8 cellular contexts compared by ENCODE assay signal in the genomic region with DNA sequence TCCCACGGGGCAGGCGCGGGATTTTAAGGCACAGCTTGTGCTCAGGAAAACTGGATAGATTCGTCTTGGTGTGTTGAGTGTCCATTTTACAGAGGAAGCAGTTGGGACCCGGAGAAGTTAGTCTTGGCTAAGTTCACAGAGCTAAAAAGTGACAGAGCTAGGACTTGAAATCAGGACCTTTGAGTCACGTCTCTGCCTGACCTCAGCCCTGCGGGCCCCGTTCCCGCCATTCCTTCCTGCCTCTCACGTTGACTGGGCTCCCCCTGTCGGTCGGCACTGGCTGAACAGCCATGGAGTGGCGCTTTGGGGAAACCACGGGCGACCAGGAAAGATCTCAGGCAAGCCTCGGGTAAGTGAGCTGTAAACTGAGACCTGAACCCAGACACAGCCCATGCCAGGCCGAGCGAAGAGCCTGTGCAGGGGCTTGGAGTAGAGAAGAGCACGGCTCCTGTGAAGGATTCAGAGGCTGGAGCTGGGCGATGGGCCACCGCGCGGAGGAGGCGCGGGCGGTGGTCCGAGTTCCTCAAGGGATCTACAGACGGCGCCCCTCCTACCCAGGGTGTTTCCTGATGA. TPM values are rescaled to one million over a fixed set of nuclear protein-coding genes. Genes with fewer than 3 reads are reported as not detected.
A peak's percentile ranks its signal among the peaks of the same experiment; 100 is the strongest.
DNase-seq lines count a peak whose midpoint lies in the region; ATAC-seq, FAIRE-seq and TF ChIP-seq lines count a peak whose summit lies in the region.

No MANE protein-coding gene starts in this region.

- no peak overlapping the region; the same call in 1 of the 2 replicates for H3K9ac ChIP-seq in HepG2 (ENCODE audit: insufficient read depth, low read depth, low read length)

- peak overlapping the region; percentile 57 for H3K4me3 Mint-ChIP-seq in activated CD4-positive, alpha-beta T cell treated with anti-CD3 and anti-CD28 coated beads for 36 hours

- TF ChIP-seq CTCF in LNCAP (IDR thresholded peaks at IDR 0.05) (peak; percentile 97), coronary artery (IDR thresholded peaks at IDR 0.05) (peak; percentile 91), HepG2 (CRISPR knock-in tag; IDR thresholded peaks at IDR 0.05) (peak; percentile 98)

- peak overlapping the region; percentile 71 for H3K4me3 ChIP-seq in coronary artery
- H3K4me3 ChIP-seq in HepG2 (replicated peaks in 1 of 3; ENCODE audit: insufficient read depth in 1 of 3, low read depth in 2 of 3, low read length in 3 of 3): peak overlapping the region; percentile 28 to 68 (median 46); a peak in 5 of 6 replicates

- no peaks in the 10 kb centered on the region for H3K9me3 Mint-ChIP-seq in activated CD4-positive, alpha-beta T cell treated with anti-CD3 and anti-CD28 coated beads for 36 hours (ENCODE audit: low read depth)

- H3K4me1 ChIP-seq in HepG2 (ENCODE audit: insufficient read depth, low read length): peaks cover 94% of the 10 kb centered on the region

- ATAC-seq in GM21786 (IDR thresholded peaks at IDR 0.05; ENCODE audit: unreplicated experiment) (peak; percentile 51), HepG2 (peak; percentile 57)
- peak; percentile 98 for ATAC-seq in activated CD4-positive, alpha-beta T cell treated with anti-CD3 and anti-CD28 coated beads for 36 hours

- peaks cover 16% of the 10 kb centered on the region for H3K27me3 Mint-ChIP-seq in activated CD4-positive, alpha-beta T cell treated with anti-CD3 and anti-CD28 coated beads for 36 hours

- H3K27me3 ChIP-seq in HepG2 (ENCODE audit: control insufficient read depth in 1 of 2, insufficient read depth in 2 of 2, low read length in 2 of 2): no peaks in the 10 kb centered on the region

- no peaks in the 10 kb centered on the region for H3K9me3 ChIP-seq in HepG2 (ENCODE audit: low read length)

- peak overlapping the region; percentile 85 for H3K4me2 ChIP-seq in HepG2 (ENCODE audit: low read depth, low read length)

- TF ChIP-seq POLR2A in HepG2 (IDR thresholded peaks at IDR 0.05; ENCODE audit: insufficient read depth in 1 of 2, low read depth in 2 of 2, low read length in 2 of 2): no peak

- no peaks in the 10 kb centered on the region for H3K79me2 ChIP-seq in HepG2 (ENCODE audit: insufficient read depth, low read length)

- in situ Hi-C loops in HepG2 (cut with HindIII; ENCODE audit: extremely low pct_ligation_motif_present, low pct_unique_long_range_greater_than_20kb): loop anchor here (5.0 kb wide), 1 partner anchor 250 kb away; no protein-coding TSS in a partner anchor

- TF ChIP-seq EP300 in HepG2 (IDR thresholded peaks at IDR 0.05; ENCODE audit: low read depth in 2 of 2, low read length in 2 of 2): no peak
- TF ChIP-seq EP300 in HepG2 (CRISPR knock-in tag; IDR thresholded peaks at IDR 0.05; ENCODE audit: borderline replicate concordance): no peak

- TF ChIP-seq RAD21 in HepG2 (CRISPR knock-in tag; IDR thresholded peaks at IDR 0.05): peak; percentile 83

- H3K27ac ChIP-seq in coronary artery (no peak overlapping the region), HepG2 (ENCODE audit: extremely low read length, insufficient read depth, low read length) (no peak overlapping the region)

- H3K36me3 ChIP-seq in HepG2 (replicated peaks in 1 of 2; ENCODE audit: control insufficient read depth in 1 of 2, insufficient read depth in 2 of 2, low read length in 2 of 2): no peaks in the 10 kb centered on the region

- FAIRE-seq in HepG2 (lab: Jason Lieb, UNC): no peak

- H3K27ac Mint-ChIP-seq in activated CD4-positive, alpha-beta T cell treated with anti-CD3 and anti-CD28 coated beads for 36 hours: peak overlapping the region; percentile 59

- BruUV-seq in HepG2 (replicated peaks; lab: Mats Ljungman, UMichigan): no TSS peak

- DNase-seq in DMS153 (lab: John Stamatoyannopoulos, UW) (peak; percentile 68), coronary artery (ENCODE audit: low spot score) (peak; percentile 88), HepG2 (ENCODE audit: low spot score) (peak; percentile 70), NCI-H2107 (lab: John Stamatoyannopoulos, UW) (no peak)
- peak; percentile 96 for DNase-seq in activated CD4-positive, alpha-beta T cell treated with anti-CD3 and anti-CD28 coated beads for 36 hours
- peak; percentile 84 for DNase-seq in stimulated activated CD4-positive, alpha-beta T cell treated with anti-CD3 and anti-CD28 coated beads, Interleukin-4, amount 100 ng/mL, for 1 hour

- H3K4me1 Mint-ChIP-seq in activated CD4-positive, alpha-beta T cell treated with anti-CD3 and anti-CD28 coated beads for 36 hours: peaks cover 18% of the 10 kb centered on the region

- CTCF ChIA-PET in activated CD4-positive, alpha-beta T cell treated with anti-CD3 and anti-CD28 coated beads for 36 hours (lab: Charles Lee): interaction anchor here (0.6 to 2.3 kb wide), 59 partner anchors 8 to 1298 kb away, joined by 3 to 71 read pairs (median 4); no protein-coding TSS in a partner anchor
- CTCF ChIA-PET in HepG2 (lab: Yijun Ruan, JAX; ENCODE audit: low intra/inter-chr PET ratio, low total read pairs): interaction anchor here (0.6 to 2.3 kb wide), 3 partner anchors 55 to 287 kb away, joined by 3 to 14 read pairs (median 4); no protein-coding TSS in a partner anchor

- 46% methylated on average over 19 of the region's 29 CpGs for WGBS in HepG2 (ENCODE audit: low lambda C conversion rate)

- POLR2A ChIA-PET in activated CD4-positive, alpha-beta T cell treated with anti-CD3 and anti-CD28 coated beads for 36 hours (lab: Charles Lee): interaction anchor here (0.7 kb wide), 1 partner anchor 11 kb away, joined by 6 read pairs; no protein-coding TSS in a partner anchor
- POLR2A ChIA-PET in HepG2 (lab: Yijun Ruan, JAX): no interaction called here

- H2AFZ ChIP-seq in HepG2 (ENCODE audit: low read length): no peak overlapping the region

- intact Hi-C loops in activated CD4-positive, alpha-beta T cell treated with anti-CD3 and anti-CD28 coated beads for 36 hours (cut with DNase I, micrococcal nuclease): loop anchor here (1.0 to 5.0 kb wide), 4 partner anchors 255 to 429 kb away; no protein-coding TSS in a partner anchor
- intact Hi-C loops in HepG2 (cut with micrococcal nuclease; ENCODE audit: unreplicated experiment): loop anchor here (1.0 kb wide), 1 partner anchor 255 kb away; no protein-coding TSS in a partner anchor

- H4K20me1 ChIP-seq in HepG2 (ENCODE audit: insufficient read depth, low read length): no peaks in the 10 kb centered on the region

- H3K36me3 Mint-ChIP-seq in activated CD4-positive, alpha-beta T cell treated with anti-CD3 and anti-CD28 coated beads for 36 hours (ENCODE audit: low read depth): no peaks in the 10 kb centered on the region

TF ChIP-seq in HepG2, 621 proteins besides CTCF, POLR2A, EP300 and RAD21 (continues in another document):
- TF ChIP-seq SP5 (CRISPR knock-in tag; IDR thresholded peaks at IDR 0.05; ENCODE audit: borderline replicate concordance, low read depth) (0 out of 2 replicates have a peak, but pooled peaks have one; percentile 16), ZNF101 (CRISPR knock-in tag; IDR thresholded peaks at IDR 0.05; ENCODE audit: borderline replicate concordance, low read depth) (no peak)

RNA-seq across cellular contexts. Expression of gene WNT11, which starts 54.1 kb away (rescaled TPM):
- not detected for total RNA-seq in activated CD4-positive, alpha-beta T cell treated with anti-CD3 and anti-CD28 coated beads for 36 hours
- total RNA-seq in HepG2 (2016; rRNA removed; fragmentation: Illumina TruSeq; extraction: Trizol): 0.66 TPM in 1 of 2 replicates, not detected in the other
- 0.51 TPM in 1 of 2 replicates, not detected in the other for total RNA-seq in HepG2 (2016; cell fraction: cytosol; rRNA removed; fragmentation: Illumina TruSeq; extraction: Trizol; ENCODE audit: low read depth)
- total RNA-seq in HepG2 (2016; cell fraction: insoluble cytoplasmic fraction; rRNA removed; fragmentation: Illumina TruSeq; extraction: Trizol): 0.18 and 0.71 TPM in 2 replicates
- 0.21 and 0.25 TPM in 2 replicates for total RNA-seq in HepG2 (2016; cell fraction: membrane; rRNA removed; fragmentation: Illumina TruSeq; extraction: Trizol)
- 0.50 and 0.69 TPM in 2 replicates for total RNA-seq in HepG2 (2016; cell fraction: nucleus; rRNA removed; fragmentation: Illumina TruSeq; extraction: Trizol)
- polyA plus RNA-seq in HepG2 (2011; rRNA removed): 0.34 and 0.42 TPM in 2 replicates
- 0.44 and 0.47 TPM in 2 replicates for polyA plus RNA-seq in HepG2 (2011; cell fraction: cytosol; rRNA removed)
- polyA plus RNA-seq in HepG2 (2011; cell fraction: nucleus; rRNA removed): 0.74 and 1.2 TPM in 2 replicates
- 0.16 and 0.33 TPM in 2 replicates for polyA plus RNA-seq in HepG2 (2012)
- 0.09 and 0.11 TPM in 2 replicates for polyA plus RNA-seq in HepG2 (2016; cell fraction: cytosol; fragmentation: Illumina TruSeq; extraction: Trizol; ENCODE audit: low read depth)
- 0.16 and 0.44 TPM in 2 replicates for polyA plus RNA-seq in HepG2 (2016; cell fraction: insoluble cytoplasmic fraction; fragmentation: Illumina TruSeq; extraction: Trizol; ENCODE audit: low read depth)
- polyA plus RNA-seq in HepG2 (2016; cell fraction: membrane; fragmentation: Illumina TruSeq; extraction: Trizol; ENCODE audit: low read depth): not detected in 2 replicates
- polyA plus RNA-seq in HepG2 (2016; cell fraction: nucleus; fragmentation: Illumina TruSeq; extraction: Trizol; ENCODE audit: insufficient read depth, low read depth): 0.95 and 1.1 TPM in 2 replicates
- polyA minus RNA-seq in HepG2 (2011; rRNA and poly(A)+ RNA removed; ENCODE audit: low replicate concordance): 1.5 and 1.6 TPM in 2 replicates
- polyA minus RNA-seq in HepG2 (2011; cell fraction: cytosol; rRNA and poly(A)+ RNA removed): 1.7 TPM in 1 of 2 replicates, not detected in the other
- polyA minus RNA-seq in HepG2 (2011; cell fraction: nucleus; rRNA and poly(A)+ RNA removed): not detected in 2 replicates
